In the genomic region with DNA sequence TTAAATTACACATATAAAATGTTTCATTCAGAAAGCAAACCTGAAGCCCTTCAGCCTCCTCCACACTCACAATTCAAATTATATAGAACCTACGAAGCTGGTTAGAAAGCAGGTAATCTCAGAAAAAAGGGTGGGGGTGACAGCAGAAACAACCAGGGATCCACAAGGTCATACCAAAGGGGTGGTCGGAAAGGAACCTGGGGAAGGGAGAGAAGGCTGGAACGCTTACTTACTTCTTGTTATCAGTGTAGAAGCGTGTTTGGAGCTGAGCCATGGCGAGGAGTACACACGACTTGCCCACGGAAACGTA, we compare ENCODE assay signal across 8 cellular contexts. TPM values are rescaled to one million over a fixed set of nuclear protein-coding genes. Genes with fewer than 3 reads are reported as not detected.
DNase-seq lines count a peak whose midpoint lies in the region; ATAC-seq and TF ChIP-seq lines count a peak whose summit lies in the region.

No MANE protein-coding gene starts in this region.

- H3K4me1 Mint-ChIP-seq in CD8-positive, alpha-beta T cell (ENCODE audit: low read depth), result peaks cover 42% of the 10 kb centered on the region

- no peak for TF ChIP-seq POLR2A in transverse colon (IDR thresholded peaks at IDR 0.05)

- no peaks in the 10 kb centered on the region for H3K27me3 ChIP-seq in CD8-positive, alpha-beta T cell (ENCODE audit: insufficient read depth, low read length)
- H3K27me3 ChIP-seq in adipocyte (replicated peaks; ENCODE audit: control insufficient read depth, insufficient read depth, low read length), result no peaks in the 10 kb centered on the region
- no peaks in the 10 kb centered on the region for H3K27me3 ChIP-seq in left lung
- H3K27me3 ChIP-seq in transverse colon, result no peaks in the 10 kb centered on the region

- no peaks in the 10 kb centered on the region for H3K9me3 ChIP-seq in CD8-positive, alpha-beta T cell (ENCODE audit: low read length)
- no peaks in the 10 kb centered on the region for H3K9me3 ChIP-seq in adipocyte (ENCODE audit: control insufficient read depth, low read length)
- no peaks in the 10 kb centered on the region for H3K9me3 ChIP-seq in left lung
- H3K9me3 ChIP-seq in transverse colon, result no peaks in the 10 kb centered on the region

- WGBS in transverse colon (ENCODE audit: low coverage in 1 of 2), 2 donors, result 0% methylated on average over 4 to 8 of the region's 8 CpGs

- H3K9ac ChIP-seq in adipocyte (ENCODE audit: low read length), result peak overlapping the region; percentile 97

- peaks cover 24% of the 10 kb centered on the region for H3K36me3 Mint-ChIP-seq in CD8-positive, alpha-beta T cell

- peaks cover 17% of the 10 kb centered on the region for H3K4me1 ChIP-seq in CD8-positive, alpha-beta T cell (ENCODE audit: insufficient read depth, low read length)
- H3K4me1 ChIP-seq in adipocyte (ENCODE audit: control insufficient read depth, insufficient read depth, low read length) (peaks cover 20% of the 10 kb centered on the region), left lung (peaks cover 9 to 18% of the 10 kb centered on the region in 2 donors), transverse colon (peaks cover 11 to 25% (median 18%) of the 10 kb centered on the region in 4 donors)

- no peaks in the 10 kb centered on the region for H3K27me3 Mint-ChIP-seq in CD8-positive, alpha-beta T cell (ENCODE audit: low read depth)

- H3K9me3 Mint-ChIP-seq in CD8-positive, alpha-beta T cell, result no peaks in the 10 kb centered on the region

- in situ Hi-C loops in transverse colon (cut with MboI; ENCODE audit: low pct_ligation_motif_present in 1 of 4, low pct_unique_long_range_greater_than_20kb in 1 of 4, low sequenced_read_pairs in 3 of 4), result no loop called here

- H3K27ac Mint-ChIP-seq in CD8-positive, alpha-beta T cell, result peak overlapping the region; percentile 92

- TF ChIP-seq EP300 in transverse colon (IDR thresholded peaks at IDR 0.05; ENCODE audit: low read depth), result no peak

- peaks cover 6% of the 10 kb centered on the region for H3K36me3 ChIP-seq in CD8-positive, alpha-beta T cell (ENCODE audit: insufficient read depth, low read length)
- peaks cover 7% of the 10 kb centered on the region for H3K36me3 ChIP-seq in adipocyte (ENCODE audit: control insufficient read depth, insufficient read depth, low read length, severe bottlenecking)
- H3K36me3 ChIP-seq in left lung, result no peaks in the 10 kb centered on the region
- peaks cover 0 to 5% (median 0%) of the 10 kb centered on the region in 4 donors for H3K36me3 ChIP-seq in transverse colon

- no peak for ATAC-seq in CD8-positive, alpha-beta T cell
- ATAC-seq in HG02798 (IDR thresholded peaks at IDR 0.05; ENCODE audit: poor library complexity, unreplicated experiment), result peak; percentile 11
- ATAC-seq in left lung, result no peak

- POLR2A ChIA-PET in CD8-positive, alpha-beta T cell (lab: Charles Lee), result interaction anchor here (0.7 to 2.1 kb wide), 6 partner anchors 16 to 328 kb away, joined by 4 to 19 read pairs (median 6); partner anchors contain the start of genes CYP20A1, FAM117B and NBEAL1

- peak overlapping the region; percentile 70 for H3K27ac ChIP-seq in CD8-positive, alpha-beta T cell (ENCODE audit: low read depth, low read length)
- H3K27ac ChIP-seq in left lung (peak overlapping the region; percentile 90 to 91), transverse colon (peak overlapping the region; percentile 85 to 98 (median 93))

- intact Hi-C loops in CD8-positive, alpha-beta T cell (cut with DNase I, micrococcal nuclease), result loop anchor here (1.0 to 10.0 kb wide), 10 partner anchors 39 to 1268 kb away; partner anchors contain the start of genes BMPR2 (in 2 of the 2), FAM117B (in 2 of the 2), ICA1L (in 2 of the 2) and NBEAL1 (in 2 of the 2)
- intact Hi-C loops in left lung (cut with DNase I), result no loop called here
- intact Hi-C loops in transverse colon (cut with DNase I; ENCODE audit: low total_unique reads), result no loop called here

- TF ChIP-seq CTCF in CD8-positive, alpha-beta T cell (IDR thresholded peaks at IDR 0.05), result no peak
- TF ChIP-seq CTCF in left lung (IDR thresholded peaks at IDR 0.05) (no peak), transverse colon (IDR thresholded peaks at IDR 0.05) (no peak)

- peak overlapping the region; percentile 96 for H3K4me3 Mint-ChIP-seq in CD8-positive, alpha-beta T cell

- CTCF ChIA-PET in CD8-positive, alpha-beta T cell (lab: Charles Lee), result interaction anchor here (0.7 to 2.1 kb wide), 3 partner anchors 18 to 322 kb away, joined by 3 to 6 read pairs (median 4); no protein-coding TSS in a partner anchor

- DNase-seq in CD8-positive, alpha-beta T cell, result no peak
- no peak for DNase-seq in adipocyte (ENCODE audit: low read depth)
- no peak for DNase-seq in left lung
- DNase-seq in transverse colon, result no peak
- no peak for DNase-seq in NCI-H2196 treated with DMSO at 0.1 percent for 48 hours (lab: John Stamatoyannopoulos, UW; ENCODE audit: unreplicated experiment)
- DNase-seq in SIG-M5 treated with dmso at 0.1 percent for 504 hours (lab: John Stamatoyannopoulos, UW; ENCODE audit: unreplicated experiment), result no peak
- no peak for DNase-seq in NCI-H446 (lab: John Stamatoyannopoulos, UW)

- H3K4me3 ChIP-seq in CD8-positive, alpha-beta T cell (ENCODE audit: low read depth, low read length), result peak overlapping the region; percentile 98
- peak overlapping the region; percentile 92 for H3K4me3 ChIP-seq in adipocyte (ENCODE audit: low read length)
- H3K4me3 ChIP-seq in left lung, result peak overlapping the region; percentile 54 to 57
- H3K4me3 ChIP-seq in transverse colon, result peak overlapping the region; percentile 50 to 97 (median 76)

RNA-seq across cellular contexts. Expression of gene WDR12, which starts 0.3 kb away (rescaled TPM):
- total RNA-seq in CD8-positive, alpha-beta T cell, result 1 to 10 TPM; 4.7 to 6.4 TPM
- total RNA-seq in left lung (10 to 100 TPM; 35.4 to 48.5 TPM), transverse colon (10 to 100 TPM in 3 of 4 donors, 1 to 10 TPM in 1; 2.2 to 46.0 (median 15.6) TPM)

RNA-seq across cellular contexts. Expression of gene CARF, which starts 0.9 kb away (rescaled TPM):
- 1 to 10 TPM; 6.3 to 8.7 TPM for total RNA-seq in CD8-positive, alpha-beta T cell
- total RNA-seq in left lung, result 1 to 10 TPM; 5.9 to 7.5 TPM
- total RNA-seq in transverse colon, result 10 to 100 TPM; 11.0 to 98.4 (median 54.8) TPM

RNA-seq across cellular contexts. Expression of gene ICA1L, which starts 39.6 kb away (rescaled TPM):
- total RNA-seq in CD8-positive, alpha-beta T cell, result 1 to 10 TPM; 1.8 to 2.1 TPM
- total RNA-seq in left lung (1 to 10 TPM; 2.6 to 2.7 TPM), transverse colon (10 to 100 TPM in 2 of 4 donors, 1 to 10 TPM in 2; 4.4 to 39.4 (median 20.5) TPM)

Comparison
In these comparisons a context has a peak if more than half of its experiments do, and no peak if none do; other contexts are left out.
1. intact Hi-C loops: an anchor here in CD8-positive, alpha-beta T cell (1.0 to 10.0 kb wide); none called in left lung and transverse colon.